Comparison of ENCODE assay signal across 3 cellular contexts in the genomic region with DNA sequence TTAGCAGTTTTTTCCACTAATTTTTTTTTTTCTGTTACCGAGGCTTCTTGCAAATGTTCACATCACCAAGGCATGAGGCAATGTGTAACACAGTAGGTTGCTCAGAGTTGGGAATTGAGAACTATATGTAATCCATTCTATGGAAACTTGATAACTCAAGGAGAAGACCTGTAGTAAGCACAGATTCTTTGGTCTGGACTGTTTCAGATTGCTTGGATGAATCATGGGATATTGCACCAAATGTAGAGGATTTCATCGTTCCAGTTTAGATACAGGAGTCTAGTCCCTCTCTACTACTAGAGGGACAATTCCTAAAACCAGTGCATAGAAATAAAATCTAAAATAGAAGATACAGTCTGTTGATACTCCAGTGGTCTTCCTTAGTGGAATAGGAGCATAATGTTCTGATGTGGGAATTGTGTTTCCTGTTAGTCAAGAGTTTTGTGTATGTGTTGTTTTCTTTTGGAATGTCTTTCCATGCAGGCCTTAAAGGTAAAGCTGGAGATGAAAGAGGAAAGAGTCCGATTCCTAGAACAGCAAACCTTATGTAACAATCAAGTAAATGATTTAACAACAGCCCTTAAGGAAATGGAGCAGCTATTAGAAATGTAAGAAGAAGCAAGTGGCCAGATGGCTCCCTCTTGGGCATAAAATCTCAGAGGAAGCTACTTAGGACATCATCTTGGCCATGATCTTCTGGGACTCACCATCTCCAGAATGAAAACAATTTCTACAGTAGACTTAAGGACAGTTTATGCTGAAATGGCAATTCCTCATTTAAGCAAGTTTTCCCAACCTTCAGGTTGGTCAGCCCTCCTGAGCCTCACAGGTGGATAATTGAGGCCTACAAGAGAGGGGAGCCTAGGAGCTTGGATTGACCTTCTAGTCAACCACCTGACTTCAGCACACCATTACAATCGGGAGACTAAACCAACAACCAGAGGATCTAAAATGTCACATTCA.
A peak's percentile ranks its signal among the peaks of the same experiment; 100 is the strongest.
TF ChIP-seq lines count a peak whose summit lies in the region.

No MANE protein-coding gene starts in this region.

TF ChIP-seq in A549, 52 proteins besides CTCF, POLR2A, EP300 and RAD21:
- TF ChIP-seq MAFK (IDR thresholded peaks at IDR 0.05; ENCODE audit: partially characterized antibody) = peak; percentile 68
- TF ChIP-seq ZFP36 (IDR thresholded peaks at IDR 0.05; ENCODE audit: borderline replicate concordance, partially characterized antibody) = no peak
TF ChIP-seq in A549: peak in this region for 1.

TF ChIP-seq in HCT116, 20 proteins besides CTCF, POLR2A, EP300 and RAD21:
- TF ChIP-seq, protein P1, sequence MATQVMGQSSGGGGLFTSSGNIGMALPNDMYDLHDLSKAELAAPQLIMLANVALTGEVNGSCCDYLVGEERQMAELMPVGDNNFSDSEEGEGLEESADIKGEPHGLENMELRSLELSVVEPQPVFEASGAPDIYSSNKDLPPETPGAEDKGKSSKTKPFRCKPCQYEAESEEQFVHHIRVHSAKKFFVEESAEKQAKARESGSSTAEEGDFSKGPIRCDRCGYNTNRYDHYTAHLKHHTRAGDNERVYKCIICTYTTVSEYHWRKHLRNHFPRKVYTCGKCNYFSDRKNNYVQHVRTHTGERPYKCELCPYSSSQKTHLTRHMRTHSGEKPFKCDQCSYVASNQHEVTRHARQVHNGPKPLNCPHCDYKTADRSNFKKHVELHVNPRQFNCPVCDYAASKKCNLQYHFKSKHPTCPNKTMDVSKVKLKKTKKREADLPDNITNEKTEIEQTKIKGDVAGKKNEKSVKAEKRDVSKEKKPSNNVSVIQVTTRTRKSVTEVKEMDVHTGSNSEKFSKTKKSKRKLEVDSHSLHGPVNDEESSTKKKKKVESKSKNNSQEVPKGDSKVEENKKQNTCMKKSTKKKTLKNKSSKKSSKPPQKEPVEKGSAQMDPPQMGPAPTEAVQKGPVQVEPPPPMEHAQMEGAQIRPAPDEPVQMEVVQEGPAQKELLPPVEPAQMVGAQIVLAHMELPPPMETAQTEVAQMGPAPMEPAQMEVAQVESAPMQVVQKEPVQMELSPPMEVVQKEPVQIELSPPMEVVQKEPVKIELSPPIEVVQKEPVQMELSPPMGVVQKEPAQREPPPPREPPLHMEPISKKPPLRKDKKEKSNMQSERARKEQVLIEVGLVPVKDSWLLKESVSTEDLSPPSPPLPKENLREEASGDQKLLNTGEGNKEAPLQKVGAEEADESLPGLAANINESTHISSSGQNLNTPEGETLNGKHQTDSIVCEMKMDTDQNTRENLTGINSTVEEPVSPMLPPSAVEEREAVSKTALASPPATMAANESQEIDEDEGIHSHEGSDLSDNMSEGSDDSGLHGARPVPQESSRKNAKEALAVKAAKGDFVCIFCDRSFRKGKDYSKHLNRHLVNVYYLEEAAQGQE (IDR thresholded peaks at IDR 0.05; ENCODE audit: low read depth) = no peak
- TF ChIP-seq ELF1 (IDR thresholded peaks at IDR 0.05; ENCODE audit: borderline replicate concordance, low read depth) = no peak

TF ChIP-seq in GM12878, 131 proteins besides CTCF, POLR2A, EP300 and RAD21:
- TF ChIP-seq ZNF622 (IDR thresholded peaks at IDR 0.05) (no peak), NBN (IDR thresholded peaks at IDR 0.05) (no peak), FOXM1 (IDR thresholded peaks at IDR 0.05; ENCODE audit: low read depth, low read length) (no peak), STAT1 (conservative IDR thresholded peaks at IDR 0.05) (no peak), ZSCAN29 (IDR thresholded peaks at IDR 0.05) (no peak), EZH2 (IDR thresholded peaks at IDR 0.05; ENCODE audit: borderline replicate concordance, control insufficient read depth, low read depth, low read length) (no peak), SRF (IDR thresholded peaks at IDR 0.05; ENCODE audit: low read depth in 2 of 2, low read length in 2 of 2) (no peak), PAX5 (IDR thresholded peaks at IDR 0.05; ENCODE audit: borderline replicate concordance, low read depth, low read length) (no peak), POLR2AphosphoS2 (IDR thresholded peaks at IDR 0.05; ENCODE audit: low read depth, low read length) (no peak)
- TF ChIP-seq, protein P2, sequence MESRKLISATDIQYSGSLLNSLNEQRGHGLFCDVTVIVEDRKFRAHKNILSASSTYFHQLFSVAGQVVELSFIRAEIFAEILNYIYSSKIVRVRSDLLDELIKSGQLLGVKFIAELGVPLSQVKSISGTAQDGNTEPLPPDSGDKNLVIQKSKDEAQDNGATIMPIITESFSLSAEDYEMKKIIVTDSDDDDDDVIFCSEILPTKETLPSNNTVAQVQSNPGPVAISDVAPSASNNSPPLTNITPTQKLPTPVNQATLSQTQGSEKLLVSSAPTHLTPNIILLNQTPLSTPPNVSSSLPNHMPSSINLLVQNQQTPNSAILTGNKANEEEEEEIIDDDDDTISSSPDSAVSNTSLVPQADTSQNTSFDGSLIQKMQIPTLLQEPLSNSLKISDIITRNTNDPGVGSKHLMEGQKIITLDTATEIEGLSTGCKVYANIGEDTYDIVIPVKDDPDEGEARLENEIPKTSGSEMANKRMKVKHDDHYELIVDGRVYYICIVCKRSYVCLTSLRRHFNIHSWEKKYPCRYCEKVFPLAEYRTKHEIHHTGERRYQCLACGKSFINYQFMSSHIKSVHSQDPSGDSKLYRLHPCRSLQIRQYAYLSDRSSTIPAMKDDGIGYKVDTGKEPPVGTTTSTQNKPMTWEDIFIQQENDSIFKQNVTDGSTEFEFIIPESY (IDR thresholded peaks at IDR 0.05) = no peak
